In genomic region chr13:30821421-30821820, GRCh38 we compare ENCODE assay signal across 20 cellular contexts.
DNase-seq lines count a peak whose midpoint lies in the region; ATAC-seq and TF ChIP-seq lines count a peak whose summit lies in the region.
"Had no signal": no experiment of that assay in that cellular context is flagged by ENCODE, and none has a peak within 500 bp of the region (broad histone marks: within the 10 kb centered on the region; RNA-seq: fewer than 3 reads in every experiment).

No MANE protein-coding gene starts in this region.

- no peaks in the 10 kb centered on the region for H3K4me1 Mint-ChIP-seq in activated T-cell treated with anti-CD3 and anti-CD28 coated beads, Interleukin-2, amount 50 U/mL, for 4 hours (ENCODE audit: low read depth)
- H3K4me1 Mint-ChIP-seq: CD4-positive, CD25-positive, alpha-beta regulatory T cell; GM23338 had no signal

- H3K4me3 ChIP-seq in RWPE2 (ENCODE audit: severe bottlenecking) (no peak overlapping the region), epithelial cell of esophagus (ENCODE audit: low read length) (no peak overlapping the region)
- H3K4me3 ChIP-seq: GM12878, GM23338 had no signal

- H3K27me3 ChIP-seq in RWPE2 (ENCODE audit: insufficient read depth, poor library complexity, severe bottlenecking): no peaks in the 10 kb centered on the region
- H3K27me3 ChIP-seq: BE2C had no signal

- DNase-seq in RWPE2 (ENCODE audit: low spot score) (no peak), epithelial cell of esophagus (ENCODE audit: low read depth) (peak; percentile 66), islet precursor cell (peak; percentile 2)
- no peak for DNase-seq in activated T-cell treated with anti-CD3 and anti-CD28 coated beads, Interleukin-2, amount 50 U/mL, for 4 hours
- DNase-seq: ACHN; BE2C; C1 segment of cervical spinal cord; CD4-positive, CD25-positive, alpha-beta regulatory T cell; CD8-positive, alpha-beta memory T cell; DMS 273 treated with DMSO at 0.1 percent for 48 hours; DMS53; DND-41; EL; HCEC 1CT had no signal

- ATAC-seq in RWPE2 (ENCODE audit: low read depth) (no peak), HG02973 (IDR thresholded peaks at IDR 0.05; ENCODE audit: unreplicated experiment) (no peak), GM18870 (IDR thresholded peaks at IDR 0.05; ENCODE audit: unreplicated experiment) (no peak)
- no peak for ATAC-seq in activated T-cell treated with anti-CD3 and anti-CD28 coated beads, Interleukin-2, amount 50 U/mL, for 4 hours
- ATAC-seq: GM12878, GM23338, HepG2 had no signal

- no peaks in the 10 kb centered on the region for H3K9me3 ChIP-seq in RWPE2 (ENCODE audit: severe bottlenecking)
- H3K9me3 ChIP-seq: BE2C had no signal

- peak overlapping the region; percentile 26 for H3K27ac ChIP-seq in RWPE2 (ENCODE audit: poor library complexity, severe bottlenecking)

- peaks cover 13% of the 10 kb centered on the region for H3K27me3 Mint-ChIP-seq in activated T-cell treated with anti-CD3 and anti-CD28 coated beads, Interleukin-2, amount 50 U/mL, for 4 hours (ENCODE audit: low read depth)

- no peak for TF ChIP-seq CTCF in RWPE2 (IDR thresholded peaks at IDR 0.05; ENCODE audit: poor library complexity, severe bottlenecking)
- TF ChIP-seq CTCF in epithelial cell of esophagus (IDR thresholded peaks at IDR 0.05; ENCODE audit: insufficient read depth, low read depth, low read length, missing control alignments): no peak

- H3K36me3 Mint-ChIP-seq in activated T-cell treated with anti-CD3 and anti-CD28 coated beads, Interleukin-2, amount 50 U/mL, for 4 hours (ENCODE audit: insufficient read depth): peaks cover 3% of the 10 kb centered on the region

- H3K36me3 ChIP-seq in RWPE2 (ENCODE audit: low read depth): no peaks in the 10 kb centered on the region
- H3K36me3 ChIP-seq: BE2C had no signal

- H3K9me3 Mint-ChIP-seq in activated T-cell treated with anti-CD3 and anti-CD28 coated beads, Interleukin-2, amount 50 U/mL, for 4 hours: no peaks in the 10 kb centered on the region
- H3K9me3 Mint-ChIP-seq: CD4-positive, CD25-positive, alpha-beta regulatory T cell; CD8-positive, alpha-beta memory T cell; GM23338 had no signal

- H3K4me1 ChIP-seq in RWPE2 (ENCODE audit: insufficient read depth, poor library complexity, severe bottlenecking): peaks cover 12% of the 10 kb centered on the region

- H3K4me3 Mint-ChIP-seq in activated T-cell treated with anti-CD3 and anti-CD28 coated beads, Interleukin-2, amount 50 U/mL, for 4 hours: no peak overlapping the region
- H3K4me3 Mint-ChIP-seq: CD4-positive, CD25-positive, alpha-beta regulatory T cell; CD8-positive, alpha-beta memory T cell; GM23338; IgD-negative memory B cell had no signal

Comparison
In these comparisons a context has a peak if more than half of its experiments do, and no peak if none do; other contexts are left out.
1. DNase-seq: peak in epithelial cell of esophagus (single experiment) and islet precursor cell (single experiment); none in RWPE2 (single experiment) and activated T-cell treated with anti-CD3 and anti-CD28 coated beads, Interleukin-2, amount 50 U/mL, for 4 hours (single experiment).